In the genomic region with DNA sequence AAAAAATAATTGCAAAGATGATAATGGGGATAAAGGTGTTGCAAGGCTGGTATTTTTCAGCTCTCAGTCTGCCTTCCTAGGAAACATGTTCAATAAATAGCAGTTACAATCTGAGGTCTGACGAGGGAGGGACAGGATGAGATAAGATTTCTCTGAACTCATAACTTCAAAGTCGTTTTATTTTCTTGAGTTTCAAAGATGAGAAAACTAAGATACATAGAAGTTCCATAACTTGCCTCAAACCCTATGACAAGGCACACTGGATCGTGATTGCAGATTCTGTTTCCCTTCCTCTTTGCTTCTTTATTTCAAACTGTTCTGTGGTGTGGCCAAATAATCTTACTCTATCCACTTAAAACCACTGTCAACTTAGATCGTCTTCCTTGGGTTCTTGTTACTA, we compare ENCODE assay signal across 25 cellular contexts.
"Had no signal": no experiment of that assay in that cellular context is flagged by ENCODE, and none has a peak within 500 bp of the region (broad histone marks: within the 10 kb centered on the region; RNA-seq: fewer than 3 reads in every experiment).

No MANE protein-coding gene starts in this region.

- ATAC-seq: activated naive CD4-positive, alpha-beta T cell treated with anti-CD3 and anti-CD28 coated beads, Interleukin-2, amount 50 U/mL, for 72 hours; activated T-cell treated with anti-CD3 and anti-CD28 coated beads, Interleukin-2, amount 50 U/mL, for 72 hours; esophagus mucosa; WTC11 had no signal

- H3K9me3 ChIP-seq: ascending aorta, breast epithelium had no signal

- H3K4me1 ChIP-seq: ascending aorta, breast epithelium had no signal

- DNase-seq: activated CD4-positive, alpha-beta memory T cell treated with anti-CD3 and anti-CD28 coated beads, Interleukin-2, amount 10 ng/mL, durations not matched to agents 7 days and 5 days; activated CD4-positive, alpha-beta T cell treated with anti-CD3 and anti-CD28 coated beads for 1 hour; activated CD4-positive, alpha-beta T cell treated with anti-CD3 and anti-CD28 coated beads for 4 hours; activated CD4-positive, alpha-beta T cell treated with anti-CD3 and anti-CD28 coated beads, Interleukin-2, amount 10 ng/mL, durations not matched to agents 7 days and 5 days; activated CD4-positive, alpha-beta T cell treated with anti-CD3 and anti-CD28 coated beads, Interleukin-2, amount 50 U/mL, for 4 hours; activated CD8-positive, alpha-beta memory T cell treated with anti-CD3 and anti-CD28 coated beads, Interleukin-2, amount 50 U/mL, for 48 hours; activated gamma-delta T cell; activated naive CD4-positive, alpha-beta T cell; activated naive CD4-positive, alpha-beta T cell treated with anti-CD3 and anti-CD28 coated beads, Interleukin-2, amount 10 ng/mL, durations not matched to agents 7 days and 5 days; activated naive CD8-positive, alpha-beta T cell treated with anti-CD3 and anti-CD28 coated beads, Interleukin-2, amount 10 ng/mL, durations not matched to agents 7 days and 5 days; activated T-cell treated with anti-CD3 and anti-CD28 coated beads for 4 hours; activated T-cell treated with anti-CD3 and anti-CD28 coated beads, Interleukin-2, amount 50 U/mL, for 24 hours; activated T-cell treated with anti-CD3 and anti-CD28 coated beads, Interleukin-2, amount 50 U/mL, for 72 hours; dorsolateral prefrontal cortex; effector memory CD4-positive, alpha-beta T cell; endodermal cell; foreskin fibroblast; head of caudate nucleus had no signal

- H3K27ac ChIP-seq: ascending aorta, breast epithelium, coronary artery, dorsolateral prefrontal cortex, VCaP had no signal

- H3K4me3 ChIP-seq: ascending aorta, breast epithelium, coronary artery, dorsolateral prefrontal cortex had no signal

- H3K36me3 ChIP-seq: ascending aorta, breast epithelium had no signal

- H3K27me3 ChIP-seq: ascending aorta, breast epithelium, dorsolateral prefrontal cortex had no signal
